ENCODE assay signal across 23 cellular contexts in genomic region chr4:13917010-13917409, GRCh38.
A peak's percentile ranks its signal among the peaks of the same experiment; 100 is the strongest.
DNase-seq lines count a peak whose midpoint lies in the region; ATAC-seq, FAIRE-seq and TF ChIP-seq lines count a peak whose summit lies in the region.
"Had no signal": no experiment of that assay in that cellular context is flagged by ENCODE, and none has a peak within 500 bp of the region (broad histone marks: within the 10 kb centered on the region; RNA-seq: fewer than 3 reads in every experiment).

No MANE protein-coding gene starts in this region.

- 50 to 53% methylated on average over 1 of the region's 1 CpG for WGBS in pancreas, 2 donors

- DNase-seq in AG20443 (ENCODE audit: low spot score) = peak; percentile 51
- DNase-seq in LHCN-M2 (ENCODE audit: low read depth) = peak; percentile 93
- DNase-seq in fibroblast of gingiva (ENCODE audit: low read depth) = peak; percentile 78
- DNase-seq in pancreas = no peak
- DNase-seq in T-helper 1 cell = no peak
- DNase-seq: activated CD4-positive, alpha-beta T cell treated with anti-CD3 and anti-CD28 coated beads, Interleukin-2, amount 10 ng/mL, durations not matched to agents 7 days and 5 days; activated CD8-positive, alpha-beta memory T cell treated with anti-CD3 and anti-CD28 coated beads, Interleukin-2, amount 50 U/mL, for 48 hours; activated gamma-delta T cell treated with Interleukin-2 at 50 U/mL for 16 hours; colonic mucosa; glutamatergic neuron; lower lobe of right lung; MG63; naive B cell; NCI-H1694 treated with DMSO at 0.1 percent for 48 hours; NCI-H446; sigmoid colon; stimulated activated CD4-positive, alpha-beta T cell treated with anti-CD3 and anti-CD28 coated beads, Interleukin-2, amount 100 ng/mL, for 48 hours had no signal

- H3K27me3 ChIP-seq in pancreas = no peaks in the 10 kb centered on the region
- H3K27me3 ChIP-seq: BLaER1, colonic mucosa, MG63, sigmoid colon, vagina had no signal

- H3K36me3 ChIP-seq in pancreas = no peaks in the 10 kb centered on the region
- H3K36me3 ChIP-seq: BLaER1, colonic mucosa, lower lobe of right lung, MG63, sigmoid colon, vagina had no signal

- ATAC-seq in pancreas (no peak), HG03039 (IDR thresholded peaks at IDR 0.05; ENCODE audit: unreplicated experiment) (no peak), GM19023 (IDR thresholded peaks at IDR 0.05; ENCODE audit: unreplicated experiment) (no peak)
- ATAC-seq: lower lobe of right lung had no signal

- TF ChIP-seq CTCF in nephron (IDR thresholded peaks at IDR 0.05; ENCODE audit: unreplicated experiment in 3 of 3) (peak in 1 of 3 experiments; percentile 6), pancreas (IDR thresholded peaks at IDR 0.05) (no peak)

- peak overlapping the region in 2 of 3 experiments; percentile 6 to 18 for H3K27ac Mint-ChIP-seq in nephron
- H3K27ac Mint-ChIP-seq: activated CD4-positive, alpha-beta T cell treated with anti-CD3 and anti-CD28 coated beads, Interleukin-2, amount 10 ng/mL, durations not matched to agents 7 days and 5 days had no signal

- H3K27me3 Mint-ChIP-seq in nephron (ENCODE audit: low read depth) = peaks cover 15% of the 10 kb centered on the region

- H3K9me3 ChIP-seq in pancreas = no peaks in the 10 kb centered on the region
- H3K9me3 ChIP-seq: BLaER1, colonic mucosa, lower lobe of right lung, MG63, sigmoid colon, vagina had no signal

- H3K36me3 Mint-ChIP-seq in nephron (ENCODE audit: low read depth) = no peaks in the 10 kb centered on the region
- H3K36me3 Mint-ChIP-seq: naive B cell had no signal

- no peak overlapping the region for H3K4me3 Mint-ChIP-seq in nephron
- H3K4me3 Mint-ChIP-seq: activated CD4-positive, alpha-beta T cell treated with anti-CD3 and anti-CD28 coated beads, Interleukin-2, amount 10 ng/mL, durations not matched to agents 7 days and 5 days; naive B cell had no signal

- no peak for FAIRE-seq in pancreas (lab: Jason Lieb, UNC)
- FAIRE-seq: GM18507 had no signal

- peaks cover 23% of the 10 kb centered on the region for H3K4me1 Mint-ChIP-seq in nephron
- H3K4me1 Mint-ChIP-seq: activated CD4-positive, alpha-beta T cell treated with anti-CD3 and anti-CD28 coated beads, Interleukin-2, amount 10 ng/mL, durations not matched to agents 7 days and 5 days; naive B cell had no signal

- no peak overlapping the region for H3K4me3 ChIP-seq in pancreas
- H3K4me3 ChIP-seq: BLaER1, colonic mucosa, lower lobe of right lung, MG63, sigmoid colon, vagina had no signal

- H3K9me3 Mint-ChIP-seq in nephron = no peaks in the 10 kb centered on the region
- H3K9me3 Mint-ChIP-seq: activated CD4-positive, alpha-beta T cell treated with anti-CD3 and anti-CD28 coated beads, Interleukin-2, amount 10 ng/mL, durations not matched to agents 7 days and 5 days; naive B cell had no signal

- no peak overlapping the region for H3K27ac ChIP-seq in pancreas
- H3K27ac ChIP-seq: BLaER1, colonic mucosa, lower lobe of right lung, vagina had no signal

- no peaks in the 10 kb centered on the region for H3K4me1 ChIP-seq in pancreas
- H3K4me1 ChIP-seq: BLaER1, colonic mucosa had no signal

- intact Hi-C loops in pancreas (cut with DNase I) = no loop called here

Comparison
In these comparisons a context has a peak if more than half of its experiments do, and no peak if none do; other contexts are left out.
1. DNase-seq: peak in AG20443 (single experiment), LHCN-M2 (single experiment) and fibroblast of gingiva (single experiment); none in pancreas (0 of 6) and T-helper 1 cell (0 of 5).